In the genomic region with DNA sequence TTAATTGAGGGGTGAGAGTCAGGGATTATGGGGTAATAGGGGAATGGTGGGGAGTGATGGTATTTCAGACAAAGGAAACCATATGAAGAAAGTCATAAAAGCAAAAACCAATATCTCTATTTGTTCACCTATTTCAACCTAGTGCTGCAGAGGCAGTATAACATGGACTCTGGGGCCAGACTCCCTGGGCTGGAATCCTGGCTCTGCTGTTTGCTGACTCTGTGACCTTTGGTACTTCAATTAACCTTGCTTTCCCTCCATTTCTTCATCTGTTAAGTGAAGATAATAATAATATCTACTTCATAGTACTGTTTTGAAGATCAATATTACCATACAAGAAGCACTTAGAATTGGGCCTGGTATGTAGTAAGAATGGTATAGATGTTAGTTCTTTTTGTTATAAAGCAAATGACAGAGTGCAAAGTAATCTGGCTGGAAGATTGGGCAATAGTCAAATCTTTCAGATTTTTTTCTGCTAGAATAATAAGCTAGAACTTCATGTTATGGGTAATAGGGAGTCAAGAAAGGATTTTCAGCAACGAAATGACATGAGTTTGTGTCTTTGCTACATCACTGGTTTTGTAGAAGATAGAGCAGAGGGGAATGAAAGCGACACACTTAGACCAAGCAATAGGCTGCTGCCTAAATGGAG, we compare ENCODE assay signal across 17 cellular contexts. TPM values are rescaled to one million over a fixed set of nuclear protein-coding genes. Genes with fewer than 3 reads are reported as not detected.
DNase-seq lines count a peak whose midpoint lies in the region; ATAC-seq, FAIRE-seq and TF ChIP-seq lines count a peak whose summit lies in the region.
"Had no signal": no experiment of that assay in that cellular context is flagged by ENCODE, and none has a peak within 500 bp of the region (broad histone marks: within the 10 kb centered on the region; RNA-seq: fewer than 3 reads in every experiment).

No MANE protein-coding gene starts in this region.

- H3K27me3 ChIP-seq in HepG2 (ENCODE audit: control insufficient read depth in 1 of 2, insufficient read depth in 2 of 2, low read length in 2 of 2) (peaks cover 0 to 3% of the 10 kb centered on the region in 2 experiments; a peak in 1 of 5 replicates), small intestine (ENCODE audit: control insufficient read depth in 2 of 2, insufficient read depth in 2 of 2, low read length in 2 of 2) (no peaks in the 10 kb centered on the region)
- H3K27me3 ChIP-seq: BLaER1 treated with 17β-estradiol and CSF1 and Interleukin-3, amounts not matched to agents 10 nM and 100 nM had no signal

- no peak overlapping the region for H3K4me3 Mint-ChIP-seq in activated naive CD8-positive, alpha-beta T cell treated with anti-CD3 and anti-CD28 coated beads, Interleukin-2, amount 50 U/mL, for 24 hours
- H3K4me3 Mint-ChIP-seq: CD4-positive, CD25-positive, alpha-beta regulatory T cell; IgD-negative memory B cell had no signal

- H3K27ac Mint-ChIP-seq in activated naive CD8-positive, alpha-beta T cell treated with anti-CD3 and anti-CD28 coated beads, Interleukin-2, amount 50 U/mL, for 24 hours: no peak overlapping the region
- H3K27ac Mint-ChIP-seq: CD4-positive, CD25-positive, alpha-beta regulatory T cell; IgD-negative memory B cell had no signal

- H3K27ac ChIP-seq in HepG2 (ENCODE audit: extremely low read length, insufficient read depth, low read length): peak overlapping the region; percentile 18
- no peak overlapping the region for H3K27ac ChIP-seq in small intestine (ENCODE audit: low read depth in 1 of 2, low read length in 1 of 2)
- H3K27ac ChIP-seq: BLaER1 treated with 17β-estradiol and CSF1 and Interleukin-3, amounts not matched to agents 10 nM and 100 nM; HL-60 had no signal

- TF ChIP-seq EP300 in HepG2 (IDR thresholded peaks at IDR 0.05; ENCODE audit: low read depth in 2 of 2, low read length in 2 of 2) (peak in 1 of 2 experiments; percentile 27; a peak in 1 of 4 replicates), HepG2 (CRISPR knock-in tag; IDR thresholded peaks at IDR 0.05; ENCODE audit: borderline replicate concordance) (no peak)

- H3K79me2 ChIP-seq in HepG2 (ENCODE audit: insufficient read depth, low read length): no peaks in the 10 kb centered on the region

- H3K36me3 Mint-ChIP-seq in activated naive CD8-positive, alpha-beta T cell treated with anti-CD3 and anti-CD28 coated beads, Interleukin-2, amount 50 U/mL, for 24 hours (ENCODE audit: low read depth): no peaks in the 10 kb centered on the region
- H3K36me3 Mint-ChIP-seq: CD4-positive, CD25-positive, alpha-beta regulatory T cell; IgD-negative memory B cell had no signal

- TF ChIP-seq POLR2A in HepG2 (IDR thresholded peaks at IDR 0.05; ENCODE audit: insufficient read depth in 1 of 2, low read depth in 2 of 2, low read length in 2 of 2): no peak
- no peak for TF ChIP-seq POLR2A in GM12891 (IDR thresholded peaks at IDR 0.05; ENCODE audit: low read depth, low read length)

- peak overlapping the region; percentile 32; the same call in 1 of the 2 replicates for H3K4me2 ChIP-seq in HepG2 (ENCODE audit: low read depth, low read length)
- H3K4me2 ChIP-seq: BLaER1 treated with 17β-estradiol and CSF1 and Interleukin-3, amounts not matched to agents 10 nM and 100 nM had no signal

- ATAC-seq in HepG2: peak; percentile 100
- ATAC-seq in HG03460 (IDR thresholded peaks at IDR 0.05; ENCODE audit: unreplicated experiment): no peak
- no peak for ATAC-seq in activated naive CD8-positive, alpha-beta T cell treated with anti-CD3 and anti-CD28 coated beads, Interleukin-2, amount 50 U/mL, for 24 hours

- no peak overlapping the region for H3K9ac ChIP-seq in HepG2 (ENCODE audit: insufficient read depth, low read depth, low read length)
- H3K9ac ChIP-seq: BLaER1 treated with 17β-estradiol and CSF1 and Interleukin-3, amounts not matched to agents 10 nM and 100 nM had no signal

- CTCF ChIA-PET in HepG2 (lab: Yijun Ruan, JAX; ENCODE audit: low intra/inter-chr PET ratio, low total read pairs): no interaction called here

- peak; percentile 29 for DNase-seq in HuH-7 (ENCODE audit: low spot score)
- DNase-seq in choroid plexus epithelial cell (ENCODE audit: low read depth): peak; percentile 28
- peak; percentile 63 for DNase-seq in HepG2 (ENCODE audit: low spot score)
- peak; percentile 45 for DNase-seq in small intestine
- no peak for DNase-seq in GM12891 (ENCODE audit: insufficient read length, low spot score)
- DNase-seq in activated naive CD8-positive, alpha-beta T cell treated with anti-CD3 and anti-CD28 coated beads, Interleukin-2, amount 50 U/mL, for 24 hours: no peak
- DNase-seq: ACHN; Calu3; CD4-positive, CD25-positive, alpha-beta regulatory T cell; DMS 273 treated with DMSO at 0.1 percent for 48 hours had no signal

- H3K27me3 Mint-ChIP-seq in activated naive CD8-positive, alpha-beta T cell treated with anti-CD3 and anti-CD28 coated beads, Interleukin-2, amount 50 U/mL, for 24 hours: peaks cover 2% of the 10 kb centered on the region

- intact Hi-C loops in HepG2 (cut with micrococcal nuclease; ENCODE audit: unreplicated experiment): no loop called here

- in situ Hi-C loops in HepG2 (cut with HindIII; ENCODE audit: extremely low pct_ligation_motif_present, low pct_unique_long_range_greater_than_20kb): no loop called here

- H3K4me3 ChIP-seq in choroid plexus epithelial cell (ENCODE audit: low read depth, low read length) (no peak overlapping the region), HepG2 (replicated peaks in 1 of 3; ENCODE audit: insufficient read depth in 1 of 3, low read depth in 2 of 3, low read length in 3 of 3) (no peak overlapping the region), small intestine (ENCODE audit: low read depth in 1 of 2, low read length in 2 of 2) (no peak overlapping the region)
- H3K4me3 ChIP-seq: BLaER1 treated with 17β-estradiol and CSF1 and Interleukin-3, amounts not matched to agents 10 nM and 100 nM; HAP-1 had no signal

- H3K9me3 ChIP-seq in HepG2 (ENCODE audit: low read length): no peaks in the 10 kb centered on the region
- H3K9me3 ChIP-seq in small intestine (ENCODE audit: control insufficient read depth, low read depth): no peaks in the 10 kb centered on the region
- H3K9me3 ChIP-seq: BLaER1 treated with 17β-estradiol and CSF1 and Interleukin-3, amounts not matched to agents 10 nM and 100 nM; HAP-1 had no signal

- no TSS peak for BruUV-seq in HepG2 (replicated peaks; lab: Mats Ljungman, UMichigan)

- no peaks in the 10 kb centered on the region for H4K20me1 ChIP-seq in HepG2 (ENCODE audit: insufficient read depth, low read length)
- H4K20me1 ChIP-seq: BLaER1 treated with 17β-estradiol and CSF1 and Interleukin-3, amounts not matched to agents 10 nM and 100 nM had no signal

- H3K4me1 Mint-ChIP-seq in activated naive CD8-positive, alpha-beta T cell treated with anti-CD3 and anti-CD28 coated beads, Interleukin-2, amount 50 U/mL, for 24 hours: no peaks in the 10 kb centered on the region
- H3K4me1 Mint-ChIP-seq: CD4-positive, CD25-positive, alpha-beta regulatory T cell; IgD-negative memory B cell had no signal

- POLR2A ChIA-PET in HepG2 (lab: Yijun Ruan, JAX): no interaction called here

- 25% methylated on average over 2 of the region's 2 CpGs for WGBS in HepG2 (ENCODE audit: low lambda C conversion rate)
- 79 to 91% (median 83%) methylated on average over 2 of the region's 2 CpGs for WGBS in small intestine, 3 donors

- H3K36me3 ChIP-seq in HepG2 (replicated peaks in 1 of 2; ENCODE audit: control insufficient read depth in 1 of 2, insufficient read depth in 2 of 2, low read length in 2 of 2): no peaks in the 10 kb centered on the region
- no peaks in the 10 kb centered on the region for H3K36me3 ChIP-seq in small intestine (ENCODE audit: control insufficient read depth in 2 of 2, insufficient read depth in 2 of 2, low read length in 2 of 2)
- H3K36me3 ChIP-seq: BLaER1 treated with 17β-estradiol and CSF1 and Interleukin-3, amounts not matched to agents 10 nM and 100 nM; HAP-1 had no signal

- TF ChIP-seq CTCF in choroid plexus epithelial cell (conservative IDR thresholded peaks at IDR 0.05; ENCODE audit: low read depth, low read length) (no peak), HepG2 (CRISPR knock-in tag; IDR thresholded peaks at IDR 0.05) (no peak)

- no peak overlapping the region for H2AFZ ChIP-seq in HepG2 (ENCODE audit: low read length)

- H3K9me3 Mint-ChIP-seq in activated naive CD8-positive, alpha-beta T cell treated with anti-CD3 and anti-CD28 coated beads, Interleukin-2, amount 50 U/mL, for 24 hours: no peaks in the 10 kb centered on the region
- H3K9me3 Mint-ChIP-seq: IgD-negative memory B cell had no signal

- peaks cover 14% of the 10 kb centered on the region for H3K4me1 ChIP-seq in HepG2 (ENCODE audit: insufficient read depth, low read length)
- H3K4me1 ChIP-seq in small intestine (ENCODE audit: control insufficient read depth in 2 of 2, insufficient read depth in 1 of 2, low read depth in 1 of 2, low read length in 1 of 2): no peaks in the 10 kb centered on the region
- H3K4me1 ChIP-seq: BLaER1 treated with 17β-estradiol and CSF1 and Interleukin-3, amounts not matched to agents 10 nM and 100 nM; HAP-1 had no signal

- FAIRE-seq in HepG2 (lab: Jason Lieb, UNC): peak; percentile 81
- FAIRE-seq in small intestine (lab: Jason Lieb, UNC): no peak
- FAIRE-seq in GM12891 (lab: Jason Lieb, UNC): no peak
- FAIRE-seq: H1 had no signal

- no peak for TF ChIP-seq RAD21 in HepG2 (CRISPR knock-in tag; IDR thresholded peaks at IDR 0.05)

RNA-seq across cellular contexts. Expression of gene EPHX4, which starts 9.0 kb away (rescaled TPM):
- not detected in 2 replicates for total RNA-seq in HepG2 (2016; rRNA removed; fragmentation: Illumina TruSeq; extraction: Trizol)
- not detected in 2 replicates for total RNA-seq in HepG2 (2016; cell fraction: cytosol; rRNA removed; fragmentation: Illumina TruSeq; extraction: Trizol; ENCODE audit: low read depth)
- total RNA-seq in HepG2 (2016; cell fraction: insoluble cytoplasmic fraction; rRNA removed; fragmentation: Illumina TruSeq; extraction: Trizol): not detected in 2 replicates
- total RNA-seq in HepG2 (2016; cell fraction: membrane; rRNA removed; fragmentation: Illumina TruSeq; extraction: Trizol): 0.17 TPM in 1 of 2 replicates, not detected in the other
- total RNA-seq in HepG2 (2016; cell fraction: nucleus; rRNA removed; fragmentation: Illumina TruSeq; extraction: Trizol): not detected in 2 replicates
- polyA plus RNA-seq in HepG2 (2011; rRNA removed) (not detected in 2 replicates), small intestine (under 1 TPM in 1 of 3 donors, not detected in 2; 0.82 TPM)
- polyA plus RNA-seq in HepG2 (2011; cell fraction: cytosol; rRNA removed): 0.05 TPM in 1 of 2 replicates, not detected in the other
- not detected in 2 replicates for polyA plus RNA-seq in HepG2 (2011; cell fraction: nucleus; rRNA removed)
- not detected in 2 replicates for polyA plus RNA-seq in HepG2 (2012)
- not detected in 2 replicates for polyA plus RNA-seq in HepG2 (2016; cell fraction: cytosol; fragmentation: Illumina TruSeq; extraction: Trizol; ENCODE audit: low read depth)
- not detected in 2 replicates for polyA plus RNA-seq in HepG2 (2016; cell fraction: insoluble cytoplasmic fraction; fragmentation: Illumina TruSeq; extraction: Trizol; ENCODE audit: low read depth)
- not detected in 2 replicates for polyA plus RNA-seq in HepG2 (2016; cell fraction: membrane; fragmentation: Illumina TruSeq; extraction: Trizol; ENCODE audit: low read depth)
- polyA plus RNA-seq in HepG2 (2016; cell fraction: nucleus; fragmentation: Illumina TruSeq; extraction: Trizol; ENCODE audit: insufficient read depth, low read depth): not detected in 2 replicates
- polyA minus RNA-seq in HepG2 (2011; rRNA and poly(A)+ RNA removed; ENCODE audit: low replicate concordance): not detected in 2 replicates
- not detected in 2 replicates for polyA minus RNA-seq in HepG2 (2011; cell fraction: cytosol; rRNA and poly(A)+ RNA removed)
- not detected in 2 replicates for polyA minus RNA-seq in HepG2 (2011; cell fraction: nucleus; rRNA and poly(A)+ RNA removed)
- not detected for polyA plus RNA-seq in GM12891 (2012; ENCODE audit: low read depth, missing spikeins)
- total RNA-seq: CD4-positive, CD25-positive, alpha-beta regulatory T cell had no signal
- polyA plus RNA-seq: CD4-positive, CD25-positive, alpha-beta regulatory T cell; IgD-negative memory B cell had no signal

RNA-seq across cellular contexts. Expression of gene SETSIP, which starts 36.4 kb away (rescaled TPM):
- not detected in 2 replicates for total RNA-seq in HepG2 (2016; rRNA removed; fragmentation: Illumina TruSeq; extraction: Trizol)
- not detected in 2 replicates for total RNA-seq in HepG2 (2016; cell fraction: cytosol; rRNA removed; fragmentation: Illumina TruSeq; extraction: Trizol; ENCODE audit: low read depth)
- 0.13 TPM in 1 of 2 replicates, not detected in the other for total RNA-seq in HepG2 (2016; cell fraction: insoluble cytoplasmic fraction; rRNA removed; fragmentation: Illumina TruSeq; extraction: Trizol)
- total RNA-seq in HepG2 (2016; cell fraction: membrane; rRNA removed; fragmentation: Illumina TruSeq; extraction: Trizol): 0.22 TPM in 1 of 2 replicates, not detected in the other
- not detected in 2 replicates for total RNA-seq in HepG2 (2016; cell fraction: nucleus; rRNA removed; fragmentation: Illumina TruSeq; extraction: Trizol)
- polyA plus RNA-seq in HepG2 (2011; rRNA removed): 0.08 TPM in 1 of 2 replicates, not detected in the other
- not detected in 2 replicates for polyA plus RNA-seq in HepG2 (2011; cell fraction: cytosol; rRNA removed)
- polyA plus RNA-seq in HepG2 (2011; cell fraction: nucleus; rRNA removed): not detected in 2 replicates
- 0.19 and 0.57 TPM in 2 replicates for polyA plus RNA-seq in HepG2 (2012)
- not detected in 2 replicates for polyA plus RNA-seq in HepG2 (2016; cell fraction: cytosol; fragmentation: Illumina TruSeq; extraction: Trizol; ENCODE audit: low read depth)
- polyA plus RNA-seq in HepG2 (2016; cell fraction: insoluble cytoplasmic fraction; fragmentation: Illumina TruSeq; extraction: Trizol; ENCODE audit: low read depth): not detected in 2 replicates
- polyA plus RNA-seq in HepG2 (2016; cell fraction: membrane; fragmentation: Illumina TruSeq; extraction: Trizol; ENCODE audit: low read depth): not detected in 2 replicates
- polyA plus RNA-seq in HepG2 (2016; cell fraction: nucleus; fragmentation: Illumina TruSeq; extraction: Trizol; ENCODE audit: insufficient read depth, low read depth): not detected in 2 replicates
- not detected in 2 replicates for polyA minus RNA-seq in HepG2 (2011; rRNA and poly(A)+ RNA removed; ENCODE audit: low replicate concordance)
- not detected in 2 replicates for polyA minus RNA-seq in HepG2 (2011; cell fraction: cytosol; rRNA and poly(A)+ RNA removed)
- not detected in 2 replicates for polyA minus RNA-seq in HepG2 (2011; cell fraction: nucleus; rRNA and poly(A)+ RNA removed)
- not detected for polyA plus RNA-seq in small intestine
- 0.22 TPM for polyA plus RNA-seq in GM12891 (2012; ENCODE audit: low read depth, missing spikeins)
- total RNA-seq: Calu3; CD4-positive, CD25-positive, alpha-beta regulatory T cell; Daoy; H1 had no signal
- polyA plus RNA-seq: CD4-positive, CD25-positive, alpha-beta regulatory T cell; IgD-negative memory B cell had no signal

RNA-seq across cellular contexts. Expression of gene BTBD8, which starts 41.3 kb away (rescaled TPM):
- 1.8 TPM in 2 replicates for total RNA-seq in HepG2 (2016; rRNA removed; fragmentation: Illumina TruSeq; extraction: Trizol)
- total RNA-seq in HepG2 (2016; cell fraction: cytosol; rRNA removed; fragmentation: Illumina TruSeq; extraction: Trizol; ENCODE audit: low read depth): 0.91 and 1.3 TPM in 2 replicates
- total RNA-seq in HepG2 (2016; cell fraction: insoluble cytoplasmic fraction; rRNA removed; fragmentation: Illumina TruSeq; extraction: Trizol): 1.4 and 1.6 TPM in 2 replicates
- total RNA-seq in HepG2 (2016; cell fraction: membrane; rRNA removed; fragmentation: Illumina TruSeq; extraction: Trizol): 0.76 and 0.83 TPM in 2 replicates
- total RNA-seq in HepG2 (2016; cell fraction: nucleus; rRNA removed; fragmentation: Illumina TruSeq; extraction: Trizol): 2.5 and 2.8 TPM in 2 replicates
- polyA plus RNA-seq in HepG2 (2011; rRNA removed) (0.35 and 0.41 TPM in 2 replicates), small intestine (1 to 10 TPM in 2 of 3 donors, under 1 TPM in 1; 0.27 to 2.9 (median 1.2) TPM)
- 0.15 and 0.37 TPM in 2 replicates for polyA plus RNA-seq in HepG2 (2011; cell fraction: cytosol; rRNA removed)
- 0.73 and 0.92 TPM in 2 replicates for polyA plus RNA-seq in HepG2 (2011; cell fraction: nucleus; rRNA removed)
- polyA plus RNA-seq in HepG2 (2012): 0.97 and 0.98 TPM in 2 replicates
- 0.05 TPM in 1 of 2 replicates, not detected in the other for polyA plus RNA-seq in HepG2 (2016; cell fraction: cytosol; fragmentation: Illumina TruSeq; extraction: Trizol; ENCODE audit: low read depth)
- polyA plus RNA-seq in HepG2 (2016; cell fraction: insoluble cytoplasmic fraction; fragmentation: Illumina TruSeq; extraction: Trizol; ENCODE audit: low read depth): 0.59 and 1.1 TPM in 2 replicates
- polyA plus RNA-seq in HepG2 (2016; cell fraction: membrane; fragmentation: Illumina TruSeq; extraction: Trizol; ENCODE audit: low read depth): 0.03 and 0.07 TPM in 2 replicates
- 1.9 and 2.1 TPM in 2 replicates for polyA plus RNA-seq in HepG2 (2016; cell fraction: nucleus; fragmentation: Illumina TruSeq; extraction: Trizol; ENCODE audit: insufficient read depth, low read depth)
- polyA minus RNA-seq in HepG2 (2011; rRNA and poly(A)+ RNA removed; ENCODE audit: low replicate concordance): 0.19 and 0.90 TPM in 2 replicates
- 1.1 and 2.0 TPM in 2 replicates for polyA minus RNA-seq in HepG2 (2011; cell fraction: cytosol; rRNA and poly(A)+ RNA removed)
- 4.9 and 5.3 TPM in 2 replicates for polyA minus RNA-seq in HepG2 (2011; cell fraction: nucleus; rRNA and poly(A)+ RNA removed)
- 0.19 TPM for polyA plus RNA-seq in GM12891 (2012; ENCODE audit: low read depth, missing spikeins)

Comparison
In these comparisons a context has a peak if more than half of its experiments do, and no peak if none do; other contexts are left out.
1. DNase-seq: peak in HuH-7 (single experiment), choroid plexus epithelial cell (single experiment), HepG2 (single experiment) and small intestine (single experiment); none in GM12891 (single experiment) and activated naive CD8-positive, alpha-beta T cell treated with anti-CD3 and anti-CD28 coated beads, Interleukin-2, amount 50 U/mL, for 24 hours (single experiment).